Comparison of ENCODE assay signal across 11 cellular contexts in genomic region chr14:101480747-101481530, GRCh38.
DNase-seq lines count a peak whose midpoint lies in the region; ATAC-seq and TF ChIP-seq lines count a peak whose summit lies in the region.
"Had no signal": no experiment of that assay in that cellular context is flagged by ENCODE, and none has a peak within 500 bp of the region (broad histone marks: within the 10 kb centered on the region; RNA-seq: fewer than 3 reads in every experiment).

No MANE protein-coding gene starts in this region.

- DNase-seq in EH (ENCODE audit: low read depth) (peak; percentile 20), T1000 (lab: John Stamatoyannopoulos, UW) (peak; percentile 57), fibroblast of the aortic adventitia (ENCODE audit: low read depth) (peak; percentile 57), sciatic nerve (ENCODE audit: low spot score) (peak; percentile 54), NCI-H1694 treated with DMSO at 0.1 percent for 48 hours (lab: John Stamatoyannopoulos, UW) (no peak), AG08395 (ENCODE audit: low spot score) (no peak), GDM1 (lab: John Stamatoyannopoulos, UW) (no peak)
- DNase-seq: DMS153 had no signal

- intact Hi-C loops in sciatic nerve (cut with DNase I): no loop called here

- no peak for TF ChIP-seq CTCF in fibroblast of the aortic adventitia (IDR thresholded peaks at IDR 0.05; ENCODE audit: insufficient read depth, low read length)

- ATAC-seq in sciatic nerve (peak; percentile 21), HG02642 (IDR thresholded peaks at IDR 0.05; ENCODE audit: poor library complexity, unreplicated experiment) (no peak)
- ATAC-seq: HCT116, psoas muscle had no signal

- H3K4me3 ChIP-seq in fibroblast of the aortic adventitia (ENCODE audit: low read depth, low read length): no peak overlapping the region
- H3K4me3 ChIP-seq: psoas muscle had no signal

Comparison
In these comparisons a context has a peak if more than half of its experiments do, and no peak if none do; other contexts are left out.
1. DNase-seq: peak in EH (single experiment), T1000 (single experiment), fibroblast of the aortic adventitia (single experiment) and sciatic nerve (single experiment); none in NCI-H1694 treated with DMSO at 0.1 percent for 48 hours (single experiment), AG08395 (single experiment) and GDM1 (single experiment).